In the genomic region with DNA sequence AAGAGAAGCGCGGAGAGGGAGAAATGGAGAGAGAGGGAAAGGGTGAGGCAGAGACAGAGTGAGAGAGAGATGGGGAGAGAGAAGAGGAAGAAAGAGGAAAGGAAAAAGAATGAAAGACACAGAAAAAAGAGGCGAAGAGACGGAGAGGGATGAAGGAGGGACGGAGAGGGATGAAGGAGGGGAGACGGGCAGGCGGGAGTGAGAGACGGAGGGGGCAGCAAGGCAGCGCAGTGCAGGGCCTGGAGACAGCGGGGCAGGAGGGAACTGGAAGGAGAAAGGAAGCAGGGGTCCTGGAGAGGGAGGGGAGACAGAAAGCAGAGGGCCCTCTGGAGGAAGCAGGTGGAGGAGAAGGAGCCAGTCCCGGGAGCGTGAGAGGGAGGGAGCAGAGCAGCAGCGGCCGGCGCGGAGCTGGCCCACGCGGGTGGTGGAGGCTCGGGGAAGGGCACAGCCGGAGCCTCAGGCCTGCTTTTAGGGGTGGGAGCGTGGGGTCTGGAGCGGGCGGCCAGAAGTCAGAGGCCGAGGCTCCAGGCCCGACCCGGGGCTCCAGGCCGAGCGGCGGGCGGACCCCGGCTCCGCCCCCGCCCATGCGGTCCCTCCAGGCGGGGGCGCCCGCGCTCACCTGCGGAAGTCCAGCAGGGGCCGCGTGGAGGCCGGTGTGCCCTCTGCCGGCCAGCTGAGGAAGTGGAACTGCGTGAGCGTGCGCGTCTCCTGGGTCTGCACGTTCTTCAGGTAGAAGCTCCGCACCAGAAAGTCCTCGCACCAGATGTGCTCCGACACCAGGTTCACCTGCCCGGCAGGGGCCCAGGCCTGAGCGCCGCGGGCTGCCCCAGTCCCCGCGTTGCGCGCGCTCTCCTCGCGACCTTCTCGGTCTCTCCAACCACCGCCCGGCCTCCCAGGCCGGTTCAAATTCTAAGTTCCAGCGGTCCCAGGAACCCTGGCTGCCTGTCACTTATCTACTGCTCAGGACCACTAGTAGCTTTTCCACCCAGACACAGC, we compare ENCODE assay signal across 8 cellular contexts. TPM values are rescaled to one million over a fixed set of nuclear protein-coding genes. Genes with fewer than 3 reads are reported as not detected.
DNase-seq lines count a peak whose midpoint lies in the region; ATAC-seq and TF ChIP-seq lines count a peak whose summit lies in the region.

No MANE protein-coding gene starts in this region.

- POLR2A ChIA-PET in RWPE1 (lab: Yijun Ruan, JAX; ENCODE audit: low non-redundant PET), result interaction anchor here (0.6 to 0.7 kb wide), 3 partner anchors 16 to 46 kb away, joined by 3 to 4 read pairs (median 3); a partner anchor contains a TSS

- DNase-seq in DMS53 treated with DMSO at 0.1 percent for 48 hours (lab: John Stamatoyannopoulos, UW; ENCODE audit: unreplicated experiment), result peak; percentile 77
- peak; percentile 97 for DNase-seq in HuH-7.5 (ENCODE audit: low spot score)
- DNase-seq in RWPE1 (ENCODE audit: low spot score), result peak; percentile 84
- peak; percentile 87 for DNase-seq in activated gamma-delta T cell treated with Interleukin-2 at 50 U/mL for 16 hours
- peak; percentile 96 for DNase-seq in germinal center (ENCODE audit: low spot score)
- peak; percentile 52 for DNase-seq in occipital lobe (lab: John Stamatoyannopoulos, UW)

- ATAC-seq in GM21526 (IDR thresholded peaks at IDR 0.05; ENCODE audit: low FRiP score, unreplicated experiment), result peak; percentile 82

- CTCF ChIA-PET in RWPE1 (lab: Yijun Ruan, JAX), result interaction anchor here (0.5 to 3.0 kb wide), 48 partner anchors 9 to 895 kb away, joined by 3 to 62 read pairs (median 4); a partner anchor contains a TSS

- H3K27ac ChIP-seq in RWPE1 (peak overlapping the region; percentile 67), temporal lobe (ENCODE audit: low read depth, low read length) (peak overlapping the region; percentile 89)

- TF ChIP-seq CTCF in RWPE1 (conservative IDR thresholded peaks at IDR 0.05; ENCODE audit: low read depth), result peak; percentile 97

RNA-seq across cellular contexts. Expression of a gene that starts 14.5 kb away (rescaled TPM):
- total RNA-seq in occipital lobe, result 32.6 TPM
- total RNA-seq in temporal lobe, result 32.7 TPM

RNA-seq across cellular contexts. Expression of a gene that starts 15.5 kb away (rescaled TPM):
- total RNA-seq in occipital lobe (73.2 TPM), temporal lobe (81.1 TPM)

RNA-seq across cellular contexts. Expression of a gene that starts 37.9 kb away (rescaled TPM):
- total RNA-seq in occipital lobe (not detected), temporal lobe (1.2 TPM)

RNA-seq across cellular contexts. Expression of a gene that starts 40.9 kb away (rescaled TPM):
- 2.7 TPM for total RNA-seq in occipital lobe
- 2.5 TPM for total RNA-seq in temporal lobe

RNA-seq across cellular contexts. Expression of a gene that starts 41.6 kb away (rescaled TPM):
- total RNA-seq in occipital lobe (not detected), temporal lobe (not detected)

Comparison
In these comparisons a context has a peak if more than half of its experiments do, and no peak if none do; other contexts are left out.
1. Peak in every context shown above with its lines: DNase-seq, ATAC-seq and H3K27ac ChIP-seq.